In genomic region chr14:94697773-94698556, GRCh38 we compare ENCODE assay signal across 1 cellular context.
A peak's percentile ranks its signal among the peaks of the same experiment; 100 is the strongest.
TF ChIP-seq lines count a peak whose summit lies in the region.

No MANE protein-coding gene starts in this region.

TF ChIP-seq in IMR-90, 13 proteins besides CTCF, POLR2A, EP300 and RAD21:
- TF ChIP-seq BHLHE40 (IDR thresholded peaks at IDR 0.05; ENCODE audit: low read depth, low read length) (peak; percentile 35; the same call in 1 of the 2 replicates), CHD1 (IDR thresholded peaks at IDR 0.05; ENCODE audit: low read depth, low read length) (no peak)
